Comparison of ENCODE assay signal across 1 cellular context in genomic region chr2:6748399-6748798, GRCh38.
TF ChIP-seq lines count a peak whose summit lies in the region.

No MANE protein-coding gene starts in this region.

TF ChIP-seq in SK-N-SH treated with all-trans-retinoic acid at 6 μM for 48 hours, 23 proteins besides CTCF, POLR2A, EP300 and RAD21 (continued from another document):
- TF ChIP-seq PATZ1 (CRISPR knock-in tag; IDR thresholded peaks at IDR 0.05; ENCODE audit: borderline replicate concordance) (no peak), RARB (CRISPR knock-in tag; IDR thresholded peaks at IDR 0.05) (no peak), ISL1 (CRISPR knock-in tag; IDR thresholded peaks at IDR 0.05) (no peak)
